Comparison of ENCODE assay signal across 1 cellular context in the genomic region with DNA sequence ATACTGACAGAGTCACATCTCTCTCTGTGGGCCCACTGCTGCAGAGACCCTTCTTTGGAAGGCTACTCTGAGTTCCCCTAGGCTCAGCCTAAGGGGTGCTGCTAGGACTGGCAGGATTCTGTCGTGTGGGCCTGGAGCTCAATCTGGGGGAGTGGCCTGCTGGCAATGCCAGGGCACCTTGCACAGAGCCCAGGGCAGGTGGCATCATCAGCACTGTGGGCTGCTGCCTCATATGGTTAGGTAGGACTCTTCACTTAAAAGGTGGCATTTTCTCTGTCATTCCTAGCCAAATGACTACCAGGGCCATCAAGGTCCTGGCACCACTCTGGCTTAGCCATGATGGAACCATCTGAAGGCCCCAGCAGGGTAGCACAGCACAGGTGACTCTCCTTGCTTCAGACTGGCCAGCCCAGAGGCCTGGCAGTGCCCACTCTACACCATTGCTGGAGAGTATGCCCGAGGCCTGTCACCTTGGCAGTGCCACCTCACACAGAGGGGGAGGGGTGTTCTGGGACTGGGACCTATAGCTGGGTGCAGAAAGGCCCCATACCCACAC.
TF ChIP-seq lines count a peak whose summit lies in the region.

No MANE protein-coding gene starts in this region.

TF ChIP-seq in SK-N-SH, 30 proteins besides CTCF, POLR2A, EP300 and RAD21 (continued from another document):
- TF ChIP-seq, protein P1, sequence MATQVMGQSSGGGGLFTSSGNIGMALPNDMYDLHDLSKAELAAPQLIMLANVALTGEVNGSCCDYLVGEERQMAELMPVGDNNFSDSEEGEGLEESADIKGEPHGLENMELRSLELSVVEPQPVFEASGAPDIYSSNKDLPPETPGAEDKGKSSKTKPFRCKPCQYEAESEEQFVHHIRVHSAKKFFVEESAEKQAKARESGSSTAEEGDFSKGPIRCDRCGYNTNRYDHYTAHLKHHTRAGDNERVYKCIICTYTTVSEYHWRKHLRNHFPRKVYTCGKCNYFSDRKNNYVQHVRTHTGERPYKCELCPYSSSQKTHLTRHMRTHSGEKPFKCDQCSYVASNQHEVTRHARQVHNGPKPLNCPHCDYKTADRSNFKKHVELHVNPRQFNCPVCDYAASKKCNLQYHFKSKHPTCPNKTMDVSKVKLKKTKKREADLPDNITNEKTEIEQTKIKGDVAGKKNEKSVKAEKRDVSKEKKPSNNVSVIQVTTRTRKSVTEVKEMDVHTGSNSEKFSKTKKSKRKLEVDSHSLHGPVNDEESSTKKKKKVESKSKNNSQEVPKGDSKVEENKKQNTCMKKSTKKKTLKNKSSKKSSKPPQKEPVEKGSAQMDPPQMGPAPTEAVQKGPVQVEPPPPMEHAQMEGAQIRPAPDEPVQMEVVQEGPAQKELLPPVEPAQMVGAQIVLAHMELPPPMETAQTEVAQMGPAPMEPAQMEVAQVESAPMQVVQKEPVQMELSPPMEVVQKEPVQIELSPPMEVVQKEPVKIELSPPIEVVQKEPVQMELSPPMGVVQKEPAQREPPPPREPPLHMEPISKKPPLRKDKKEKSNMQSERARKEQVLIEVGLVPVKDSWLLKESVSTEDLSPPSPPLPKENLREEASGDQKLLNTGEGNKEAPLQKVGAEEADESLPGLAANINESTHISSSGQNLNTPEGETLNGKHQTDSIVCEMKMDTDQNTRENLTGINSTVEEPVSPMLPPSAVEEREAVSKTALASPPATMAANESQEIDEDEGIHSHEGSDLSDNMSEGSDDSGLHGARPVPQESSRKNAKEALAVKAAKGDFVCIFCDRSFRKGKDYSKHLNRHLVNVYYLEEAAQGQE (IDR thresholded peaks at IDR 0.05; ENCODE audit: low read depth, low read length), result no peak
- TF ChIP-seq, protein P2, sequence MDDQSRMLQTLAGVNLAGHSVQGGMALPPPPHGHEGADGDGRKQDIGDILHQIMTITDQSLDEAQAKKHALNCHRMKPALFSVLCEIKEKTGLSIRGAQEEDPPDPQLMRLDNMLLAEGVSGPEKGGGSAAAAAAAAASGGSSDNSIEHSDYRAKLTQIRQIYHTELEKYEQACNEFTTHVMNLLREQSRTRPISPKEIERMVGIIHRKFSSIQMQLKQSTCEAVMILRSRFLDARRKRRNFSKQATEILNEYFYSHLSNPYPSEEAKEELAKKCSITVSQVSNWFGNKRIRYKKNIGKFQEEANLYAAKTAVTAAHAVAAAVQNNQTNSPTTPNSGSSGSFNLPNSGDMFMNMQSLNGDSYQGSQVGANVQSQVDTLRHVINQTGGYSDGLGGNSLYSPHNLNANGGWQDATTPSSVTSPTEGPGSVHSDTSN (IDR thresholded peaks at IDR 0.05), result no peak
- TF ChIP-seq NFIC (IDR thresholded peaks at IDR 0.05; ENCODE audit: borderline replicate concordance) (no peak), JUND (IDR thresholded peaks at IDR 0.05) (no peak)
TF ChIP-seq in SK-N-SH: peak in this region for 0.
